In genomic region chr9:88973281-88974045, GRCh38 we compare ENCODE assay signal across 1 cellular context.
TF ChIP-seq lines count a peak whose summit lies in the region.

No MANE protein-coding gene starts in this region.

TF ChIP-seq in SK-N-SH treated with all-trans-retinoic acid at 6 μM for 48 hours, 23 proteins besides CTCF, POLR2A, EP300 and RAD21 (continued from another document):
- TF ChIP-seq TSHZ2 (CRISPR knock-in tag; IDR thresholded peaks at IDR 0.05) = no peak
- no peak for TF ChIP-seq ZFP3 (CRISPR knock-in tag; IDR thresholded peaks at IDR 0.05)
- TF ChIP-seq ZNF565 (CRISPR knock-in tag; conservative IDR thresholded peaks at IDR 0.05; ENCODE audit: low read depth) = no peak
- TF ChIP-seq ARNTL (CRISPR knock-in tag; IDR thresholded peaks at IDR 0.05; ENCODE audit: borderline replicate concordance, low read depth) = no peak
- TF ChIP-seq, protein P1, sequence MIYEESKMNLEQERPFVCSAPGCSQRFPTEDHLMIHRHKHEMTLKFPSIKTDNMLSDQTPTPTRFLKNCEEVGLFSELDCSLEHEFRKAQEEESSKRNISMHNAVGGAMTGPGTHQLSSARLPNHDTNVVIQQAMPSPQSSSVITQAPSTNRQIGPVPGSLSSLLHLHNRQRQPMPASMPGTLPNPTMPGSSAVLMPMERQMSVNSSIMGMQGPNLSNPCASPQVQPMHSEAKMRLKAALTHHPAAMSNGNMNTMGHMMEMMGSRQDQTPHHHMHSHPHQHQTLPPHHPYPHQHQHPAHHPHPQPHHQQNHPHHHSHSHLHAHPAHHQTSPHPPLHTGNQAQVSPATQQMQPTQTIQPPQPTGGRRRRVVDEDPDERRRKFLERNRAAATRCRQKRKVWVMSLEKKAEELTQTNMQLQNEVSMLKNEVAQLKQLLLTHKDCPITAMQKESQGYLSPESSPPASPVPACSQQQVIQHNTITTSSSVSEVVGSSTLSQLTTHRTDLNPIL (CRISPR knock-in tag; IDR thresholded peaks at IDR 0.05; ENCODE audit: low read depth) = no peak
- TF ChIP-seq TCF4 (CRISPR knock-in tag; IDR thresholded peaks at IDR 0.05; ENCODE audit: borderline replicate concordance) = no peak
- TF ChIP-seq ESRRG (CRISPR knock-in tag; IDR thresholded peaks at IDR 0.05) = no peak
TF ChIP-seq in SK-N-SH treated with all-trans-retinoic acid at 6 μM for 48 hours: peak in this region for 0.
